ENCODE assay signal across 8 cellular contexts in the genomic region with DNA sequence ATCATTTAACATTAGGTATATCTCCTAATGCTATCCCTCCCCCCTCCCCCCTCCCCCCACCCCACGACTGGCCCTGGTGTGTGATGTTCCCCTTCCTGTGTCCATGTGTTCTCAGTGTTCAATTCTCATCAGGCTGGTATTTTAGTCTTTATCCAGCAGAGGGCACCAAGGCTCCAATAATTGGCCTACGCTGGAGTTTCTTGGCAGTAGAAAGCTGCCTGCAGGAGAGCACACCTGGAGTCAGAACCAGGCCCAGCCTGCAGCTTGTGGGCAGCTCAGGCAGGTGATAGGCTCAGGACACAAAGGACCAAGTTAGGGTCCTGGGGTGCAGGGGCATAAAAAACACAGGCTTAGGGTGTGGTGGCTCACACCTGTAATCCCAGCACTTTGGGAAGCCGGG. TPM values are rescaled to one million over a fixed set of nuclear protein-coding genes. Genes with fewer than 3 reads are reported as not detected.
DNase-seq lines count a peak whose midpoint lies in the region; TF ChIP-seq lines count a peak whose summit lies in the region.
"Not testable (repeated sequence)": the region's sequence is repeated elsewhere in the genome, so short reads cannot be mapped to it uniquely, and the experiment has no call there.

No MANE protein-coding gene starts in this region.

- not testable (repeated sequence) for H3K36me3 ChIP-seq in OCI-LY3 (replicated peaks; ENCODE audit: low read depth, low read length); iPS DF 6.9 (ENCODE audit: control insufficient read depth, insufficient read depth, low read length)

- H3K9me3 ChIP-seq in OCI-LY3 (ENCODE audit: insufficient read depth, low read length); iPS DF 6.9 (ENCODE audit: control insufficient read depth, insufficient read depth, low read length): not testable (repeated sequence)

- peaks cover 20% of the 10 kb centered on the region for H3K27me3 ChIP-seq in OCI-LY3 (ENCODE audit: low read depth, low read length)
- H3K27me3 ChIP-seq in iPS DF 6.9 (ENCODE audit: control insufficient read depth, insufficient read depth, low read length): not testable (repeated sequence)

- H3K4me2 ChIP-seq in OCI-LY3 (ENCODE audit: low read length): not testable (repeated sequence)

- TF ChIP-seq CTCF in GM12873 (IDR thresholded peaks at IDR 0.05; ENCODE audit: insufficient read depth, low read depth, low read length, missing control alignments) (peak; percentile 65), OCI-LY3 (IDR thresholded peaks at IDR 0.05; ENCODE audit: low read depth, low read length) (peak; percentile 66), coronary artery (IDR thresholded peaks at IDR 0.05) (peak; percentile 46)

- DNase-seq in A172 (ENCODE audit: low spot score) (peak; percentile 72), MV-4-11 (lab: John Stamatoyannopoulos, UW) (peak; percentile 39), iPS DF 6.9 (ENCODE audit: low read depth, low spot score) (peak; percentile 66), renal cortical epithelial cell (ENCODE audit: low read depth) (peak; percentile 68)
- peak; percentile 40 to 41 for DNase-seq in activated CD4-positive, alpha-beta T cell treated with anti-CD3 and anti-CD28 coated beads, Interleukin-2, amount 50 U/mL, for 48 hours
- not testable (repeated sequence) for DNase-seq in coronary artery (ENCODE audit: low spot score)

- not testable (repeated sequence) for H3K27ac ChIP-seq in OCI-LY3 (ENCODE audit: low read length); coronary artery; iPS DF 6.9 (ENCODE audit: low read length)

- no CpG with 5 or more reads among the region's 3 CpGs for WGBS in iPS DF 6.9 (ENCODE audit: insufficient coverage, insufficient read length)

- H2AFZ ChIP-seq in OCI-LY3 (ENCODE audit: low read depth, low read length): not testable (repeated sequence)

- not testable (repeated sequence) for H3K4me3 ChIP-seq in OCI-LY3 (ENCODE audit: low read length); coronary artery; iPS DF 6.9 (ENCODE audit: low read length)

- H3K79me2 ChIP-seq in OCI-LY3 (ENCODE audit: low read length): not testable (repeated sequence)

- not testable (repeated sequence) for H4K20me1 ChIP-seq in OCI-LY3 (ENCODE audit: insufficient read depth, low read length)

- not testable (repeated sequence) for H3K4me1 ChIP-seq in OCI-LY3 (ENCODE audit: low read length); iPS DF 6.9 (ENCODE audit: control insufficient read depth, insufficient read depth, low read length)

- H3K9ac ChIP-seq in OCI-LY3 (ENCODE audit: low read length): not testable (repeated sequence)

RNA-seq across cellular contexts. Expression of gene TSKU, which starts 49.2 kb away (rescaled TPM):
- total RNA-seq in A172 (2014; rRNA removed; shearing (Covaris generic)): 37.7 and 41.5 TPM in 2 replicates
- 13.5 and 29.5 TPM in 2 replicates for total RNA-seq in renal cortical epithelial cell
